In genomic region chr19:50024719-50025021, GRCh38 we compare ENCODE assay signal across 7 cellular contexts.
DNase-seq lines count a peak whose midpoint lies in the region; ATAC-seq and TF ChIP-seq lines count a peak whose summit lies in the region.

No MANE protein-coding gene starts in this region.

- ATAC-seq in RWPE2 (ENCODE audit: low read depth) (no peak; the same call in 2 of the 3 replicates), GM18511 (IDR thresholded peaks at IDR 0.05; ENCODE audit: unreplicated experiment) (no peak), HG03520 (IDR thresholded peaks at IDR 0.05; ENCODE audit: unreplicated experiment) (no peak)

- H3K36me3 ChIP-seq in HAP-1 (replicated peaks) (no peaks in the 10 kb centered on the region), RWPE2 (ENCODE audit: low read depth) (peaks cover 10% of the 10 kb centered on the region; the same call in 1 of the 2 replicates)

- H3K4me1 ChIP-seq in HAP-1: peaks cover 5% of the 10 kb centered on the region; the same call in 1 of the 2 replicates
- H3K4me1 ChIP-seq in RWPE2 (ENCODE audit: insufficient read depth, poor library complexity, severe bottlenecking): no peaks in the 10 kb centered on the region

- in situ Hi-C loops in HAP-1 (cut with MboI; ENCODE audit: low sequenced_read_pairs): no loop called here

- TF ChIP-seq CTCF in RWPE2 (IDR thresholded peaks at IDR 0.05; ENCODE audit: poor library complexity, severe bottlenecking): no peak
- TF ChIP-seq CTCF in foreskin fibroblast (IDR thresholded peaks at IDR 0.05; ENCODE audit: low read depth, low read length): no peak

- no peaks in the 10 kb centered on the region for H3K27me3 ChIP-seq in HAP-1 (ENCODE audit: low read depth)
- H3K27me3 ChIP-seq in RWPE2 (ENCODE audit: insufficient read depth, poor library complexity, severe bottlenecking): no peaks in the 10 kb centered on the region

- DNase-seq in HAP-1 (ENCODE audit: low spot score in 2 of 2) (no peak), RWPE2 (ENCODE audit: low spot score) (no peak), foreskin fibroblast (no peak), NCI-H1694 treated with DMSO at 0.1 percent for 48 hours (lab: John Stamatoyannopoulos, UW) (no peak)

- H3K27ac ChIP-seq in RWPE2 (ENCODE audit: poor library complexity, severe bottlenecking): peak overlapping the region; percentile 24
- H3K27ac ChIP-seq in skin epidermis: peak overlapping the region; percentile 48 to 97 (median 93)

- peaks cover 6% of the 10 kb centered on the region; the same call in 1 of the 2 replicates for H3K9me3 ChIP-seq in HAP-1
- no peaks in the 10 kb centered on the region for H3K9me3 ChIP-seq in RWPE2 (ENCODE audit: severe bottlenecking)

- H3K4me3 ChIP-seq in HAP-1 (peak overlapping the region; percentile 91), RWPE2 (ENCODE audit: severe bottlenecking) (peak overlapping the region; percentile 79), foreskin fibroblast (ENCODE audit: low read depth in 1 of 2, low read length in 2 of 2) (peak overlapping the region; percentile 97 to 100), skin epidermis (peak overlapping the region; percentile 63 to 95 (median 80))
